14 cellular contexts compared by ENCODE assay signal in genomic region chr2:1773883-1774282, GRCh38. TPM values are rescaled to one million over a fixed set of nuclear protein-coding genes. Genes with fewer than 3 reads are reported as not detected.
A peak's percentile ranks its signal among the peaks of the same experiment; 100 is the strongest.
DNase-seq lines count a peak whose midpoint lies in the region; ATAC-seq and TF ChIP-seq lines count a peak whose summit lies in the region.
"Had no signal": no experiment of that assay in that cellular context is flagged by ENCODE, and none has a peak within 500 bp of the region (broad histone marks: within the 10 kb centered on the region; RNA-seq: fewer than 3 reads in every experiment).

No MANE protein-coding gene starts in this region.

- ATAC-seq in mucosa of descending colon (peak; percentile 41), GM18517 (IDR thresholded peaks at IDR 0.05; ENCODE audit: unreplicated experiment) (no peak), GM18867 (IDR thresholded peaks at IDR 0.05; ENCODE audit: unreplicated experiment) (no peak)
- ATAC-seq: GM23338 had no signal

- TF ChIP-seq CTCF in mucosa of descending colon (IDR thresholded peaks at IDR 0.05): no peak

- no peaks in the 10 kb centered on the region for H3K9me3 ChIP-seq in mucosa of descending colon

- H3K4me3 ChIP-seq in mucosa of descending colon: no peak overlapping the region
- H3K4me3 ChIP-seq: GM23338 had no signal

- intact Hi-C loops in mucosa of descending colon (cut with DNase I, micrococcal nuclease): no loop called here

- no peaks in the 10 kb centered on the region for H3K4me1 ChIP-seq in mucosa of descending colon (ENCODE audit: low read depth)

- H3K36me3 ChIP-seq in mucosa of descending colon (ENCODE audit: low read depth): no peaks in the 10 kb centered on the region

- DNase-seq in NCI-H146 treated with DMSO at 0.1 percent for 48 hours (lab: John Stamatoyannopoulos, UW; ENCODE audit: unreplicated experiment) (peak; percentile 4), NCI-H146 (lab: John Stamatoyannopoulos, UW) (no peak), NCI-H2029 treated with DMSO at 0.1 percent for 48 hours (lab: John Stamatoyannopoulos, UW) (peak; percentile 62), NCI-H69 (lab: John Stamatoyannopoulos, UW) (peak; percentile 35), mucosa of descending colon (peak in 1 of 3 donors; percentile 31)
- DNase-seq in stimulated activated CD4-positive, alpha-beta T cell treated with anti-CD3 and anti-CD28 coated beads, Interleukin-4, amount 100 ng/mL, for 4 hours: no peak
- DNase-seq: CD4-positive, alpha-beta memory T cell; GF-D8; MV-4-11; NCI-H2171; NCI-H526 had no signal

RNA-seq across cellular contexts. Expression of gene PXDN, which starts 29.6 kb away (rescaled TPM):
- total RNA-seq in mucosa of descending colon: 10 to 100 TPM in 2 of 3 donors, 1 to 10 TPM in 1; 9.3 to 52.4 (median 11.9) TPM
- total RNA-seq: CD4-positive, alpha-beta memory T cell had no signal

Comparison
In these comparisons a context has a peak if more than half of its experiments do, and no peak if none do; other contexts are left out.
1. DNase-seq: peak in NCI-H146 treated with DMSO at 0.1 percent for 48 hours (single experiment), NCI-H2029 treated with DMSO at 0.1 percent for 48 hours (single experiment) and NCI-H69 (single experiment); none in NCI-H146 (single experiment) and stimulated activated CD4-positive, alpha-beta T cell treated with anti-CD3 and anti-CD28 coated beads, Interleukin-4, amount 100 ng/mL, for 4 hours (0 of 2).